ENCODE assay signal across 15 cellular contexts in the genomic region with DNA sequence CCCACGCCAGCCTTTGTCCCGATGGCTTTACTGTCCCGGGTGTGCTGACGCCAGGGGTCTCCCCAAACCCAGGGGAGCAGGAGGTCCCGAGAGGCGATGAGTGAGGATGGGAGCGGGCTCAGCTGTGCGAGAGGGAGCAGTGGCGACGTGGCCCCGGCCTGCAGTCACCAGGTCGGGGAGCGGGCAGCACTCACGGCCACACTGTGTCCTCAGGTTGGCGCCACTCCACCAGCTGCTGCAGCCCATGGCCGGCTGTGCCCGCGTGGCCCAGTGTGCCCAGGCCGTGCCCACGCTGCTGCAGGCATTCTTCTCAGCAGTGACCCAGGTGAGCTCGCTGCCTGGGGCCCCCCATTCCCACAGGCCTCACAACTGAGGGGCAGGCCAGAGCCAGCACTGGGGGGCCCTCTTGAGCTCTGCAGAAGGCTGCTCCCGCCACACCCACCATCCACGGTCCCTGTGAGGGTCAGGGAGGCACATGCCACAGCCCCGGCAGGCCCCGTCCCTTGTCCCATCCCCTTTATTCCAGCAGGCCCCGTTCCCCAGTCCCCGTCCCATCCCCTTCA.
"Had no signal": no experiment of that assay in that cellular context is flagged by ENCODE, and none has a peak within 500 bp of the region (broad histone marks: within the 10 kb centered on the region; RNA-seq: fewer than 3 reads in every experiment).

No MANE protein-coding gene starts in this region.

- H3K4me2 ChIP-seq: smooth muscle cell had no signal

- H3K27me3 ChIP-seq: colonic mucosa, esophagus squamous epithelium, gastroesophageal sphincter, tibial artery, upper lobe of left lung, vagina had no signal

- H3K27ac ChIP-seq: colonic mucosa, esophagus squamous epithelium, gastroesophageal sphincter, neutrophil, tibial artery, upper lobe of left lung, vagina had no signal

- H3K9me3 ChIP-seq: colonic mucosa, esophagus squamous epithelium, gastroesophageal sphincter, neutrophil, tibial artery, upper lobe of left lung, vagina had no signal

- ATAC-seq: gastroesophageal sphincter; left colon; naive thymus-derived CD4-positive, alpha-beta T cell had no signal

- H3K4me3 ChIP-seq: colonic mucosa, esophagus squamous epithelium, gastroesophageal sphincter, smooth muscle cell, tibial artery, upper lobe of left lung, vagina had no signal

- FAIRE-seq: kidney had no signal

- DNase-seq: colonic mucosa; dermis blood vessel endothelial cell; esophagus squamous epithelium; foreskin fibroblast; kidney; left colon; naive thymus-derived CD4-positive, alpha-beta T cell; nephron progenitor cell; stimulated activated CD4-positive, alpha-beta T cell treated with anti-CD3 and anti-CD28 coated beads, Interleukin-2, amount 100 ng/mL, for 48 hours; tibial artery had no signal
